In the genomic region with DNA sequence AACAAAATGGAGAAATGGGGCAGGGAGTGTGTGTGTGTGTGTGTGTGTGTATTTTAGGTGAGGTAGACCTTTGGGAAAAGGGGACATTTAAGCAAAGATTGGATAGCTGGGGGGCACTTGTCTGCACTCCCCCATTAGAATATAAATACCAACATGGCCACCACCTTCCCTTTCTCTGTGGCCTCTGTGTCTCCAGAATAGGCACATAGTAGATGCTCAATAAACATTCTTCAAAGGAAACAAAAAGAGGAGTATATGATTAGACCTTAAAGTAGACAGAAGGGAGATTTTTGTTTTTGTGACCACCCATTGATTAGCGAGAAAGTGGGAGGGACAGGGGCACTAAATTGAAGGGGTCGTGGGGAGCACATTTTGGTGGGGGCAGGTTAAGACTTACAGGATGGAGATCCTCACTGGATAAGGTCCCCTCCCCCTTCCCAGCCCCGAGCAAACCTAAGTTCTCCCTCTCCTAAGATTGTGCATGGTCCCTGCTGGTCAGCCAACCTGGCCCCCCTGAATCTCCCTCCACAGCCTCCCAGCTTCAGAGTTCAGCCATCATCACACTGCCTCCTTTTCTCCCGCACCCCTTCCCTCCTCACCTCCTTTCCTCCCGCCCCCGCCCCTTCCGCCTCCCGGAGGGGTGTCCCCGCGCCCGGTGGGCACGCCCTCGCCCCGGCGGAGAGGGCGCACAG, we compare ENCODE assay signal across 9 cellular contexts. TPM values are rescaled to one million over a fixed set of nuclear protein-coding genes. Genes with fewer than 3 reads are reported as not detected.
DNase-seq lines count a peak whose midpoint lies in the region; ATAC-seq lines count a peak whose summit lies in the region.
"Had no signal": no experiment of that assay in that cellular context is flagged by ENCODE, and none has a peak within 500 bp of the region (broad histone marks: within the 10 kb centered on the region; RNA-seq: fewer than 3 reads in every experiment).

No MANE protein-coding gene starts in this region.

- peak overlapping the region; percentile 70 for H3K4me3 ChIP-seq in HUES6 (ENCODE audit: low read depth, low read length)
- peak overlapping the region; percentile 97 for H3K4me3 ChIP-seq in iPS-15b (ENCODE audit: low read depth, low read length)
- peak overlapping the region; percentile 35 to 59 (median 51) for H3K4me3 ChIP-seq in skin epidermis
- H3K4me3 ChIP-seq: GM12878 had no signal

- H3K36me3 ChIP-seq in HUES6 (ENCODE audit: control insufficient read depth, insufficient read depth, low read length) (no peaks in the 10 kb centered on the region), iPS-15b (ENCODE audit: control insufficient read depth, insufficient read depth, low read length) (no peaks in the 10 kb centered on the region)

- peak overlapping the region; percentile 87 for H3K4me3 Mint-ChIP-seq in activated T-helper 17 cell treated with anti-CD3 and anti-CD28 coated beads, Interleukin-2, amount 50 U/mL, for 72 hours

- peak overlapping the region; percentile 97 for H3K27ac Mint-ChIP-seq in activated T-helper 17 cell treated with anti-CD3 and anti-CD28 coated beads, Interleukin-2, amount 50 U/mL, for 72 hours

- no peaks in the 10 kb centered on the region for H3K9me3 Mint-ChIP-seq in activated T-helper 17 cell treated with anti-CD3 and anti-CD28 coated beads, Interleukin-2, amount 50 U/mL, for 72 hours

- H3K27me3 Mint-ChIP-seq in activated T-helper 17 cell treated with anti-CD3 and anti-CD28 coated beads, Interleukin-2, amount 50 U/mL, for 72 hours = peaks cover 13% of the 10 kb centered on the region

- peaks cover 12% of the 10 kb centered on the region for H3K4me1 Mint-ChIP-seq in activated T-helper 17 cell treated with anti-CD3 and anti-CD28 coated beads, Interleukin-2, amount 50 U/mL, for 72 hours

- H3K4me1 ChIP-seq in HUES6 (ENCODE audit: control insufficient read depth, insufficient read depth, low read length) (peaks cover 5% of the 10 kb centered on the region; the same call in 1 of the 2 replicates), iPS-15b (ENCODE audit: control insufficient read depth, insufficient read depth, low read length) (no peaks in the 10 kb centered on the region)

- peaks cover 48% of the 10 kb centered on the region for H3K27me3 ChIP-seq in HUES6 (ENCODE audit: control insufficient read depth, insufficient read depth, low read length)
- peaks cover 12% of the 10 kb centered on the region for H3K27me3 ChIP-seq in iPS-15b (ENCODE audit: control insufficient read depth, insufficient read depth, low read length)

- H3K36me3 Mint-ChIP-seq in activated T-helper 17 cell treated with anti-CD3 and anti-CD28 coated beads, Interleukin-2, amount 50 U/mL, for 72 hours (ENCODE audit: low read depth) = peaks cover 45% of the 10 kb centered on the region

- H3K27ac ChIP-seq in HUES6 (ENCODE audit: low read depth, low read length) (no peak overlapping the region), skin epidermis (peak overlapping the region in 17 of 21 experiments; percentile 28 to 90 (median 84))

- H3K9me3 ChIP-seq in HUES6 (ENCODE audit: control insufficient read depth, insufficient read depth, low read depth, low read length) (no peaks in the 10 kb centered on the region), iPS-15b (ENCODE audit: control insufficient read depth, insufficient read depth, low read length) (no peaks in the 10 kb centered on the region)

- H3K9ac ChIP-seq in HUES6 (ENCODE audit: low read length) = no peak overlapping the region
- H3K9ac ChIP-seq in iPS-15b (ENCODE audit: low read depth, low read length) = no peak overlapping the region

- ATAC-seq in activated T-helper 17 cell treated with anti-CD3 and anti-CD28 coated beads, Interleukin-2, amount 50 U/mL, for 72 hours (replicated peaks) = no peak
- ATAC-seq in activated CD4-positive, CD25-positive, alpha-beta regulatory T cell treated with anti-CD3 and anti-CD28 coated beads, Interleukin-2, amount 50 U/mL, for 24 hours = no peak

- DNase-seq in NCI-H446 (lab: John Stamatoyannopoulos, UW) (no peak), HuH-7.5 (ENCODE audit: low spot score) (no peak)
- DNase-seq in stimulated activated naive CD4-positive, alpha-beta T cell treated with Interleukin-2 at 50 U/mL for 16 hours (lab: John Stamatoyannopoulos, UW) = no peak

RNA-seq across cellular contexts. Expression of a gene that starts 0.5 kb away (rescaled TPM):
- total RNA-seq in activated T-helper 17 cell treated with anti-CD3 and anti-CD28 coated beads, Interleukin-2, amount 50 U/mL, for 72 hours = 10 to 100 TPM; 29.8 to 58.2 TPM
